9 cellular contexts compared by ENCODE assay signal in genomic region chr12:118190266-118190665, GRCh38. TPM values are rescaled to one million over a fixed set of nuclear protein-coding genes. Genes with fewer than 3 reads are reported as not detected.
DNase-seq lines count a peak whose midpoint lies in the region; ATAC-seq and TF ChIP-seq lines count a peak whose summit lies in the region.
"Had no signal": no experiment of that assay in that cellular context is flagged by ENCODE, and none has a peak within 500 bp of the region (broad histone marks: within the 10 kb centered on the region; RNA-seq: fewer than 3 reads in every experiment).

No MANE protein-coding gene starts in this region.

- H3K4me1 ChIP-seq in suprapubic skin, result peaks cover 34% of the 10 kb centered on the region

- WGBS in suprapubic skin, result 22% methylated on average over 11 of the region's 11 CpGs

- ATAC-seq in activated naive CD4-positive, alpha-beta T cell treated with anti-CD3 and anti-CD28 coated beads, Interleukin-2, amount 50 U/mL, for 72 hours, result no peak
- no peak for ATAC-seq in GM21723 (IDR thresholded peaks at IDR 0.05; ENCODE audit: unreplicated experiment)

- H3K4me3 ChIP-seq in suprapubic skin, result peak overlapping the region; percentile 31

- H3K36me3 ChIP-seq in suprapubic skin, result peaks cover 1% of the 10 kb centered on the region

- H3K27ac Mint-ChIP-seq in activated naive CD4-positive, alpha-beta T cell treated with anti-CD3 and anti-CD28 coated beads, Interleukin-2, amount 50 U/mL, for 72 hours, result no peak overlapping the region
- H3K27ac Mint-ChIP-seq: stimulated activated naive CD8-positive, alpha-beta T cell treated with anti-CD3 and anti-CD28 coated beads, Interleukin-15, Interleukin-2, amounts not matched to agents 100 ng/mL and 50 ng/mL, for 24 hours had no signal

- no peak for TF ChIP-seq EP300 in suprapubic skin (IDR thresholded peaks at IDR 0.05)

- no peaks in the 10 kb centered on the region for H3K9me3 ChIP-seq in suprapubic skin

- H3K27ac ChIP-seq in caudate nucleus (ENCODE audit: low read depth, low read length), result peak overlapping the region; percentile 91
- H3K27ac ChIP-seq in layer of hippocampus (ENCODE audit: low read depth, low read length), result peak overlapping the region; percentile 95
- peak overlapping the region; percentile 72 for H3K27ac ChIP-seq in suprapubic skin

- H3K27me3 ChIP-seq in layer of hippocampus (ENCODE audit: control insufficient read depth, insufficient read depth, low read length), result no peaks in the 10 kb centered on the region
- no peaks in the 10 kb centered on the region for H3K27me3 ChIP-seq in suprapubic skin

- in situ Hi-C loops in GM13977 (cut with MboI; ENCODE audit: low pct_unique_long_range_greater_than_20kb, low sequenced_read_pairs, unreplicated experiment), result no loop called here

- TF ChIP-seq POLR2A in suprapubic skin (IDR thresholded peaks at IDR 0.05), result no peak

- DNase-seq in NCI-H1694 treated with DMSO at 0.1 percent for 48 hours (lab: John Stamatoyannopoulos, UW), result peak; percentile 59
- peak in 38 of 61 donors; percentile 5 to 64 (median 26) for DNase-seq in caudate nucleus (lab: John Stamatoyannopoulos, UW)
- no peak for DNase-seq in suprapubic skin (ENCODE audit: low spot score in 2 of 2)
- DNase-seq in GM13977 (ENCODE audit: low spot score), result no peak
- no peak for DNase-seq in activated naive CD4-positive, alpha-beta T cell treated with anti-CD3 and anti-CD28 coated beads, Interleukin-2, amount 50 U/mL, for 72 hours (ENCODE audit: low spot score in 2 of 2)
- DNase-seq in NCI-H2029 (lab: John Stamatoyannopoulos, UW), result no peak

- no peak for TF ChIP-seq CTCF in suprapubic skin (IDR thresholded peaks at IDR 0.05)
- no peak for TF ChIP-seq CTCF in GM13977 (IDR thresholded peaks at IDR 0.05; ENCODE audit: extremely low read depth, insufficient read depth, missing control alignments)

- no peaks in the 10 kb centered on the region for H3K36me3 Mint-ChIP-seq in activated naive CD4-positive, alpha-beta T cell treated with anti-CD3 and anti-CD28 coated beads, Interleukin-2, amount 50 U/mL, for 72 hours

- H3K9me3 Mint-ChIP-seq in activated naive CD4-positive, alpha-beta T cell treated with anti-CD3 and anti-CD28 coated beads, Interleukin-2, amount 50 U/mL, for 72 hours, result no peaks in the 10 kb centered on the region
- H3K9me3 Mint-ChIP-seq: stimulated activated naive CD8-positive, alpha-beta T cell treated with anti-CD3 and anti-CD28 coated beads, Interleukin-15, Interleukin-2, amounts not matched to agents 100 ng/mL and 50 ng/mL, for 24 hours had no signal

RNA-seq across cellular contexts. Expression of gene PEBP1, which starts 54.3 kb away (rescaled TPM):
- total RNA-seq in suprapubic skin, result 100 to 1,000 TPM; 260 to 443 (median 311) TPM
- 100 to 1,000 TPM in 1 of 2 donors, 10 to 100 TPM in 1; 89.2 to 140 TPM for total RNA-seq in activated naive CD4-positive, alpha-beta T cell treated with anti-CD3 and anti-CD28 coated beads, Interleukin-2, amount 50 U/mL, for 72 hours

Comparison
In these comparisons a context has a peak if more than half of its experiments do, and no peak if none do; other contexts are left out.
1. DNase-seq: peak in NCI-H1694 treated with DMSO at 0.1 percent for 48 hours (single experiment) and caudate nucleus (38 of 61); none in suprapubic skin (0 of 2), GM13977 (single experiment), activated naive CD4-positive, alpha-beta T cell treated with anti-CD3 and anti-CD28 coated beads, Interleukin-2, amount 50 U/mL, for 72 hours (0 of 2) and NCI-H2029 (single experiment).
2. Peak in every context shown above with its lines, with median percentiles within 50 percentile points of each other: H3K27ac ChIP-seq.